ENCODE assay signal across 19 cellular contexts in the genomic region with DNA sequence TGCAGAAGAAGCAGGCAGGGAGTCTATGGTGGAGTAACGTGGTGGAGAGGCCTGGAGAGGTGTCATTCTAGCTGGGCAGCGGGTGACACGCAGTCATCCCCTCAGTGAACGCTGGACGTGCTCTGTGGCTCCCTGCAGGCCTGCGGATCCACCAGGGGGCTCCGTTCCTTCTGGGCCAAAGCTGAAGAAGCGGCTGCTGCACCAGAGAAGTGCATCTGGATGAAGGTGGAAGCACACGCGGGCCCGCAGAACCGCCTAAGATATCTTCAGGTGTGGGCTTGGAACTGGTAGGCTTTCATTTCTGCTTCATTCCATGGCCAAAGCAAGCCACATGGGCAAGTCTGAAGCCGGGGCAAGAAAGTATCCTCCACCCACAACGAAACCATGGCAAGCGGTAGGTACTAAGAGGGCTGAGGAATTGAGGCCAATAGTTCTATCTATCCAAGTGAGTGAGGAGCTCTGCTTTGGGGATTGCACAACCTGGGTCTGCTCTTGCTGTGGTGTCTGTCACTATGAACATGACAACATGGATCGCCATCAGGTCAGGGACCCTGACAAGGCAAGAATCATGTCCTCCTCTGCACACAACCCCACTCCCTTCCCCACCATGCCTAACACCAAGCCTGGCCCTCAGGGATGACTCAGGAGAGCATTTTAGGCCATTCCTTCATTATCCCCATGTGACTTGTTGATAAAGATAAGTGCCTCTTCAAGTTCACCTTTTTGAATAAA.
DNase-seq lines count a peak whose midpoint lies in the region; ATAC-seq and TF ChIP-seq lines count a peak whose summit lies in the region.
"Had no signal": no experiment of that assay in that cellular context is flagged by ENCODE, and none has a peak within 500 bp of the region (broad histone marks: within the 10 kb centered on the region; RNA-seq: fewer than 3 reads in every experiment).

No MANE protein-coding gene starts in this region.

- no peak overlapping the region for H4K5ac ChIP-seq in mesendoderm (ENCODE audit: low read length)

- H3K4me1 ChIP-seq in HEK293 (ENCODE audit: control insufficient read depth, insufficient read depth, low read length): no peaks in the 10 kb centered on the region
- no peaks in the 10 kb centered on the region for H3K4me1 ChIP-seq in mesendoderm (ENCODE audit: control insufficient read depth, low read depth, low read length)
- H3K4me1 ChIP-seq: SJSA1, stomach, uterus had no signal

- ATAC-seq in activated CD8-positive, alpha-beta T cell treated with anti-CD3 and anti-CD28 coated beads, Interleukin-2, amount 10 ng/mL, durations not matched to agents 7 days and 5 days: no peak
- ATAC-seq in GM21576 (IDR thresholded peaks at IDR 0.05; ENCODE audit: unreplicated experiment): no peak
- ATAC-seq in HG03520 (IDR thresholded peaks at IDR 0.05; ENCODE audit: unreplicated experiment): no peak
- no peak for ATAC-seq in HG03108 (IDR thresholded peaks at IDR 0.05; ENCODE audit: unreplicated experiment)
- ATAC-seq: effector memory CD8-positive, alpha-beta T cell had no signal

- peak; percentile 8 for DNase-seq in activated CD4-positive, alpha-beta T cell treated with anti-CD3 and anti-CD28 coated beads for 48 hours
- DNase-seq in activated CD4-positive, alpha-beta T cell treated with anti-CD3 and anti-CD28 coated beads for 4 hours: no peak
- no peak for DNase-seq in activated CD8-positive, alpha-beta T cell treated with anti-CD3 and anti-CD28 coated beads, Interleukin-2, amount 10 ng/mL, durations not matched to agents 7 days and 5 days
- no peak for DNase-seq in mesendoderm
- DNase-seq: amniotic stem cell; effector memory CD8-positive, alpha-beta T cell; HCEC 1CT; NCI-H2029 treated with DMSO at 0.1 percent for 48 hours; PC-9; uterus had no signal

- H2BK5ac ChIP-seq in mesendoderm (ENCODE audit: low read length): peak overlapping the region; percentile 87

- H3K36me3 ChIP-seq in HEK293 (ENCODE audit: control insufficient read depth in 2 of 2, insufficient read depth in 1 of 2, low read length in 2 of 2) (no peaks in the 10 kb centered on the region), mesendoderm (ENCODE audit: control insufficient read depth, insufficient read depth, low read length) (no peaks in the 10 kb centered on the region)
- H3K36me3 ChIP-seq: neutrophil, SJSA1, stomach, uterus had no signal

- H3K9me3 ChIP-seq in HEK293 (ENCODE audit: control insufficient read depth, insufficient read depth, low read depth, low read length): no peaks in the 10 kb centered on the region

- H3K4ac ChIP-seq in mesendoderm (ENCODE audit: low read depth, low read length): no peak overlapping the region

- no peak overlapping the region for H4K8ac ChIP-seq in mesendoderm (ENCODE audit: low read depth, low read length)

- H2AK5ac ChIP-seq in mesendoderm (ENCODE audit: low read length): no peak overlapping the region

- H3K23ac ChIP-seq in mesendoderm (ENCODE audit: low read length): no peak overlapping the region

- no peak overlapping the region for H3K18ac ChIP-seq in mesendoderm (ENCODE audit: low read length)

- POLR2A ChIA-PET in HEK293 (lab: Yijun Ruan, JAX): no interaction called here
- POLR2A ChIA-PET in activated CD8-positive, alpha-beta T cell treated with anti-CD3 and anti-CD28 coated beads, Interleukin-2, amount 10 ng/mL, durations not matched to agents 7 days and 5 days (lab: Charles Lee): interaction anchor here (1.2 kb wide), 1 partner anchor 28 kb away, joined by 3 read pairs; no protein-coding TSS in a partner anchor

- H3K36me3 Mint-ChIP-seq in activated CD8-positive, alpha-beta T cell treated with anti-CD3 and anti-CD28 coated beads, Interleukin-2, amount 10 ng/mL, durations not matched to agents 7 days and 5 days (ENCODE audit: low read depth): peaks cover 11% of the 10 kb centered on the region

- no CpG with 5 or more reads among the region's 16 CpGs for WGBS in mesendoderm (ENCODE audit: extremely low coverage, insufficient coverage, low lambda C conversion rate)

- H3K4me1 Mint-ChIP-seq in activated CD8-positive, alpha-beta T cell treated with anti-CD3 and anti-CD28 coated beads, Interleukin-2, amount 10 ng/mL, durations not matched to agents 7 days and 5 days (ENCODE audit: low read depth): peaks cover 3% of the 10 kb centered on the region
- H3K4me1 Mint-ChIP-seq: CD14-positive monocyte had no signal

- peak overlapping the region; percentile 7 for H3K56ac ChIP-seq in mesendoderm (ENCODE audit: low read length)

- no peak overlapping the region for H2BK120ac ChIP-seq in mesendoderm (ENCODE audit: low read depth, low read length)

- no peak overlapping the region for H3K9ac ChIP-seq in mesendoderm (ENCODE audit: low read length)

- no peak overlapping the region for H3K4me3 Mint-ChIP-seq in activated CD8-positive, alpha-beta T cell treated with anti-CD3 and anti-CD28 coated beads, Interleukin-2, amount 10 ng/mL, durations not matched to agents 7 days and 5 days
- H3K4me3 Mint-ChIP-seq: CD14-positive monocyte; effector memory CD8-positive, alpha-beta T cell; T-helper 2 cell treated with Interferon-gamma antibody and Interleukin-4, amounts not matched to agents 5 μg/mL and 100 μg/mL, for 36 hours had no signal

- no peaks in the 10 kb centered on the region for H3K79me1 ChIP-seq in mesendoderm (ENCODE audit: low read length)

- no peak overlapping the region for H2BK15ac ChIP-seq in mesendoderm (replicated peaks; ENCODE audit: low read depth)

- no peak for TF ChIP-seq CTCF in HEK293 (tag by site-specific recombination; IDR thresholded peaks at IDR 0.05)

- H3K4me3 ChIP-seq in HEK293 (ENCODE audit: low read depth, low read length) (no peak overlapping the region), mesendoderm (ENCODE audit: low read length) (no peak overlapping the region)
- H3K4me3 ChIP-seq: PC-9, SJSA1, stomach, uterus had no signal

- peaks cover 6% of the 10 kb centered on the region for H3K27me3 Mint-ChIP-seq in activated CD8-positive, alpha-beta T cell treated with anti-CD3 and anti-CD28 coated beads, Interleukin-2, amount 10 ng/mL, durations not matched to agents 7 days and 5 days (ENCODE audit: low read depth)

- H3K27ac ChIP-seq in HEK293 (ENCODE audit: extremely low read depth, low read depth, low read length) (no peak overlapping the region), mesendoderm (ENCODE audit: low read depth, low read length) (no peak overlapping the region)
- H3K27ac ChIP-seq: neutrophil, PC-9, SJSA1, stomach, uterus had no signal

- peak overlapping the region; percentile 25 for H3K27ac Mint-ChIP-seq in activated CD8-positive, alpha-beta T cell treated with anti-CD3 and anti-CD28 coated beads, Interleukin-2, amount 10 ng/mL, durations not matched to agents 7 days and 5 days
- H3K27ac Mint-ChIP-seq: CD14-positive monocyte; effector memory CD8-positive, alpha-beta T cell had no signal

- H3K9me3 Mint-ChIP-seq in activated CD8-positive, alpha-beta T cell treated with anti-CD3 and anti-CD28 coated beads, Interleukin-2, amount 10 ng/mL, durations not matched to agents 7 days and 5 days (ENCODE audit: insufficient read depth): peaks cover 18% of the 10 kb centered on the region
- H3K9me3 Mint-ChIP-seq: effector memory CD8-positive, alpha-beta T cell had no signal

- CTCF ChIA-PET in HEK293 (lab: Yijun Ruan, JAX): interaction anchor here (0.9 to 1.4 kb wide), 5 partner anchors 63 to 129 kb away, joined by 3 to 4 read pairs (median 3); no protein-coding TSS in a partner anchor
- CTCF ChIA-PET in activated CD8-positive, alpha-beta T cell treated with anti-CD3 and anti-CD28 coated beads, Interleukin-2, amount 10 ng/mL, durations not matched to agents 7 days and 5 days (lab: Charles Lee): no interaction called here

- no peak overlapping the region for H3K4me2 ChIP-seq in mesendoderm (ENCODE audit: low read length)
- H3K4me2 ChIP-seq: PC-9 had no signal

- no peaks in the 10 kb centered on the region for H3K27me3 ChIP-seq in mesendoderm (ENCODE audit: insufficient read depth, low read length, poor library complexity)
- H3K27me3 ChIP-seq: uterus had no signal

- no peaks in the 10 kb centered on the region for H3K79me2 ChIP-seq in mesendoderm (ENCODE audit: control insufficient read depth, insufficient read depth, low read length)

TF ChIP-seq in HEK293, 187 proteins besides CTCF, POLR2A, EP300 and RAD21:
- TF ChIP-seq ZNF211 (tag by site-specific recombination; IDR thresholded peaks at IDR 0.05; ENCODE audit: low read depth) (no peak), ZNF19 (tag by site-specific recombination; IDR thresholded peaks at IDR 0.05; ENCODE audit: low read depth) (peak; percentile 90; the same call in 1 of the 2 replicates), SCRT2 (tag by site-specific recombination; IDR thresholded peaks at IDR 0.05) (peak; percentile 39; the same call in 1 of the 2 replicates), ZNF133 (tag by site-specific recombination; IDR thresholded peaks at IDR 0.05) (0 out of 2 replicates have a peak, but pooled peaks have one; percentile 3)
- TF ChIP-seq, protein P1, sequence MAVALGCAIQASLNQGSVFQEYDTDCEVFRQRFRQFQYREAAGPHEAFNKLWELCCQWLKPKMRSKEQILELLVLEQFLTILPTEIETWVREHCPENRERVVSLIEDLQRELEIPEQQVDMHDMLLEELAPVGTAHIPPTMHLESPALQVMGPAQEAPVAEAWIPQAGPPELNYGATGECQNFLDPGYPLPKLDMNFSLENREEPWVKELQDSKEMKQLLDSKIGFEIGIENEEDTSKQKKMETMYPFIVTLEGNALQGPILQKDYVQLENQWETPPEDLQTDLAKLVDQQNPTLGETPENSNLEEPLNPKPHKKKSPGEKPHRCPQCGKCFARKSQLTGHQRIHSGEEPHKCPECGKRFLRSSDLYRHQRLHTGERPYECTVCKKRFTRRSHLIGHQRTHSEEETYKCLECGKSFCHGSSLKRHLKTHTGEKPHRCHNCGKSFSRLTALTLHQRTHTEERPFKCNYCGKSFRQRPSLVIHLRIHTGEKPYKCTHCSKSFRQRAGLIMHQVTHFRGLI (tag by site-specific recombination; IDR thresholded peaks at IDR 0.05): peak; percentile 59; the same call in 1 of the 2 replicates
- TF ChIP-seq, protein P2, sequence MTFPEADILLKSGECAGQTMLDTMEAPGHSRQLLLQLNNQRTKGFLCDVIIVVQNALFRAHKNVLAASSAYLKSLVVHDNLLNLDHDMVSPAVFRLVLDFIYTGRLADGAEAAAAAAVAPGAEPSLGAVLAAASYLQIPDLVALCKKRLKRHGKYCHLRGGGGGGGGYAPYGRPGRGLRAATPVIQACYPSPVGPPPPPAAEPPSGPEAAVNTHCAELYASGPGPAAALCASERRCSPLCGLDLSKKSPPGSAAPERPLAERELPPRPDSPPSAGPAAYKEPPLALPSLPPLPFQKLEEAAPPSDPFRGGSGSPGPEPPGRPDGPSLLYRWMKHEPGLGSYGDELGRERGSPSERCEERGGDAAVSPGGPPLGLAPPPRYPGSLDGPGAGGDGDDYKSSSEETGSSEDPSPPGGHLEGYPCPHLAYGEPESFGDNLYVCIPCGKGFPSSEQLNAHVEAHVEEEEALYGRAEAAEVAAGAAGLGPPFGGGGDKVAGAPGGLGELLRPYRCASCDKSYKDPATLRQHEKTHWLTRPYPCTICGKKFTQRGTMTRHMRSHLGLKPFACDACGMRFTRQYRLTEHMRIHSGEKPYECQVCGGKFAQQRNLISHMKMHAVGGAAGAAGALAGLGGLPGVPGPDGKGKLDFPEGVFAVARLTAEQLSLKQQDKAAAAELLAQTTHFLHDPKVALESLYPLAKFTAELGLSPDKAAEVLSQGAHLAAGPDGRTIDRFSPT (tag by site-specific recombination; IDR thresholded peaks at IDR 0.05): no peak
